20 cellular contexts compared by ENCODE assay signal in the genomic region with DNA sequence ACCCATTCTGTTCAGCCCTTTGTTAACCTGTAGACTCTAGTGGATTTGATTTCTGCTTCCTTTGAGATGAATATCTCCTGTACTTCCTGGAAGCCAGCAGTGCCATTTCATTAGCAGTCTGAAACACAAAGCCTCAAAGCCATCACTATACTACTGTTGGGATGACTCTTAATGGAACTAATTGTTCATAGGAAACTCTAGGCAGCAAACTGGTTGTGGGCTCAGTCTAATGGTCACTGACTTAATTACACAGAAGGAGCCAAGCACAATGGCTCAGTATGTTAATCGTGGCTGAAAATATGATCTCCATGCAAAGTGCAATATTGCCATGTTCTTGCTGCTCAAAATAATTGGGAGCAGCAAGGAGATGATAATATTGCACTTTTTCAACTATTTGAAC.
"Had no signal": no experiment of that assay in that cellular context is flagged by ENCODE, and none has a peak within 500 bp of the region (broad histone marks: within the 10 kb centered on the region; RNA-seq: fewer than 3 reads in every experiment).

No MANE protein-coding gene starts in this region.

- H3K4me3 Mint-ChIP-seq: activated CD4-positive, alpha-beta memory T cell treated with anti-CD3 and anti-CD28 coated beads for 36 hours; activated naive CD8-positive, alpha-beta T cell treated with anti-CD3 and anti-CD28 coated beads, Interleukin-2, amount 10 ng/mL, durations not matched to agents 7 days and 5 days; endodermal cell; naive thymus-derived CD8-positive, alpha-beta T cell; T-helper 2 cell treated with Interferon-gamma antibody and Interleukin-4, amounts not matched to agents 5 μg/mL and 100 μg/mL, for 36 hours; WTC11 had no signal

- H3K27ac Mint-ChIP-seq: activated CD4-positive, alpha-beta memory T cell treated with anti-CD3 and anti-CD28 coated beads for 36 hours; activated naive CD8-positive, alpha-beta T cell treated with anti-CD3 and anti-CD28 coated beads, Interleukin-2, amount 10 ng/mL, durations not matched to agents 7 days and 5 days; activated T-helper 2 cell treated with anti-CD3 and anti-CD28 coated beads, Interferon-gamma antibody, Interleukin-2, Interleukin-4, amounts not matched to agents 10 μg/mL and 5 μg/mL and 100 μg/mL, durations not matched to agents 14 hours and 24 hours and 36 hours; endodermal cell; naive thymus-derived CD8-positive, alpha-beta T cell; T-helper 2 cell treated with Interferon-gamma antibody and Interleukin-4, amounts not matched to agents 5 μg/mL and 100 μg/mL, for 36 hours; WTC11 had no signal

- H3K9me3 ChIP-seq: body of pancreas, mucosa of descending colon, sigmoid colon had no signal

- H3K79me2 ChIP-seq: hepatocyte had no signal

- DNase-seq: activated CD4-positive, alpha-beta memory T cell treated with anti-CD3 and anti-CD28 coated beads for 36 hours; activated CD4-positive, alpha-beta T cell treated with anti-CD3 and anti-CD28 coated beads for 4 hours; activated naive CD4-positive, alpha-beta T cell treated with Interleukin-2 at 50 U/mL for 16 hours; activated naive CD8-positive, alpha-beta T cell treated with anti-CD3 and anti-CD28 coated beads, Interleukin-2, amount 10 ng/mL, durations not matched to agents 7 days and 5 days; activated T-cell treated with anti-CD3 and anti-CD28 coated beads for 4 hours; body of pancreas; endodermal cell; foreskin fibroblast; mesenchymal stem cell; mucosa of descending colon; naive thymus-derived CD8-positive, alpha-beta T cell; posterior cingulate gyrus; sigmoid colon; stimulated activated naive CD4-positive, alpha-beta T cell treated with Interleukin-2 at 50 U/mL for 16 hours; trophoblast cell had no signal

- H3K27me3 ChIP-seq: body of pancreas, hepatocyte, sigmoid colon had no signal

- H3K36me3 ChIP-seq: sigmoid colon had no signal

- H3K4me1 Mint-ChIP-seq: activated naive CD8-positive, alpha-beta T cell treated with anti-CD3 and anti-CD28 coated beads, Interleukin-2, amount 10 ng/mL, durations not matched to agents 7 days and 5 days; endodermal cell had no signal

- H3K4me1 ChIP-seq: sigmoid colon had no signal

- H2AFZ ChIP-seq: hepatocyte had no signal

- H3K9me3 Mint-ChIP-seq: activated CD4-positive, alpha-beta memory T cell treated with anti-CD3 and anti-CD28 coated beads for 36 hours; activated T-helper 2 cell treated with anti-CD3 and anti-CD28 coated beads, Interferon-gamma antibody, Interleukin-2, Interleukin-4, amounts not matched to agents 10 μg/mL and 5 μg/mL and 100 μg/mL, durations not matched to agents 14 hours and 24 hours and 36 hours; endodermal cell; T-helper 2 cell treated with Interferon-gamma antibody and Interleukin-4, amounts not matched to agents 5 μg/mL and 100 μg/mL, for 36 hours; WTC11 had no signal

- H3K4me3 ChIP-seq: body of pancreas, hepatocyte, mucosa of descending colon, sigmoid colon had no signal

- H3K4me2 ChIP-seq: hepatocyte had no signal

- H3K36me3 Mint-ChIP-seq: activated CD4-positive, alpha-beta memory T cell treated with anti-CD3 and anti-CD28 coated beads for 36 hours; activated naive CD8-positive, alpha-beta T cell treated with anti-CD3 and anti-CD28 coated beads, Interleukin-2, amount 10 ng/mL, durations not matched to agents 7 days and 5 days; naive thymus-derived CD8-positive, alpha-beta T cell; WTC11 had no signal

- H3K27ac ChIP-seq: body of pancreas, epithelial cell of prostate, hepatocyte, sigmoid colon had no signal

- ATAC-seq: body of pancreas; mucosa of descending colon; naive thymus-derived CD8-positive, alpha-beta T cell; WTC11 had no signal

- H3K27me3 Mint-ChIP-seq: activated CD4-positive, alpha-beta memory T cell treated with anti-CD3 and anti-CD28 coated beads for 36 hours; activated naive CD8-positive, alpha-beta T cell treated with anti-CD3 and anti-CD28 coated beads, Interleukin-2, amount 10 ng/mL, durations not matched to agents 7 days and 5 days had no signal
